ENCODE assay signal across 10 cellular contexts in the genomic region with DNA sequence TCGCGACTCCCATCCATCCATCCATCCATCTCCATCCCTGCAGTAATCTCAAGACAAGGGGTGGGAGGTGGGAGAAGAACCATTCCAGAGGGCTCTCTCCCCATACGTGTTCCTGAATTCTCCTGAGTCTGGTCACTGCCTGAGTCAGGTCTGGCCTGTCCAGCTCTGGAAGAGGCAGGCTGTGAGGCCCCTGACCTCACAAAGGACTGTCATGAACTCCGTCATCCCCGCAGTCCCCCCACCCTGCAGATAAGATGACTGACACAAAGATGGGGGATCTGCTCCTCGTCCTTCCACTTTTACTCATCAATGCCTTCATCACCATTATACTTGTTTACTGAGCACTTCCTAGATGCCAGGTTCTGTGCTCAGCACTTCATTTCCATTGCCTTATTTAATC. TPM values are rescaled to one million over a fixed set of nuclear protein-coding genes. Genes with fewer than 3 reads are reported as not detected.
A peak's percentile ranks its signal among the peaks of the same experiment; 100 is the strongest.
DNase-seq lines count a peak whose midpoint lies in the region; TF ChIP-seq lines count a peak whose summit lies in the region.
"Had no signal": no experiment of that assay in that cellular context is flagged by ENCODE, and none has a peak within 500 bp of the region (broad histone marks: within the 10 kb centered on the region; RNA-seq: fewer than 3 reads in every experiment).

No MANE protein-coding gene starts in this region.

- DNase-seq in coronary artery (ENCODE audit: low spot score), result no peak
- DNase-seq in neural progenitor cell (ENCODE audit: low spot score), result no peak
- DNase-seq in occipital lobe (lab: John Stamatoyannopoulos, UW), result no peak
- DNase-seq in NCI-H146 (lab: John Stamatoyannopoulos, UW), result no peak
- no peak for DNase-seq in dermis blood vessel endothelial cell
- DNase-seq in AML-193 (lab: John Stamatoyannopoulos, UW), result no peak
- DNase-seq: NCI-H1105 treated with DMSO at 0.1 percent for 48 hours had no signal

- H3K27ac Mint-ChIP-seq in IgD-negative memory B cell, result peak overlapping the region in 2 of 3 donors; percentile 83 to 94
- H3K27ac Mint-ChIP-seq in neural progenitor cell, result peak overlapping the region; percentile 85

- H3K9me3 Mint-ChIP-seq in IgD-negative memory B cell (no peaks in the 10 kb centered on the region), neural progenitor cell (no peaks in the 10 kb centered on the region)

- H3K9me3 ChIP-seq in BLaER1 treated with 17β-estradiol and CSF1 and Interleukin-3, amounts not matched to agents 10 nM and 100 nM (replicated peaks in 1 of 11), result no peaks in the 10 kb centered on the region
- no peaks in the 10 kb centered on the region for H3K9me3 ChIP-seq in neural progenitor cell (ENCODE audit: low read depth)
- H3K9me3 ChIP-seq: pancreas had no signal

- peak overlapping the region; percentile 86 to 97 (median 94) for H3K4me3 Mint-ChIP-seq in IgD-negative memory B cell
- H3K4me3 Mint-ChIP-seq in neural progenitor cell, result peak overlapping the region; percentile 90

- peak overlapping the region in 6 of 11 experiments; percentile 98 to 100 (median 100); a peak in 6 of 22 replicates for H3K9ac ChIP-seq in BLaER1 treated with 17β-estradiol and CSF1 and Interleukin-3, amounts not matched to agents 10 nM and 100 nM
- H3K9ac ChIP-seq in neural progenitor cell, result no peak overlapping the region

- H3F3A ChIP-seq in neural progenitor cell (ENCODE audit: low read depth), result peaks cover 66% of the 10 kb centered on the region

- no peaks in the 10 kb centered on the region for H3K27me3 ChIP-seq in BLaER1 treated with 17β-estradiol and CSF1 and Interleukin-3, amounts not matched to agents 10 nM and 100 nM
- peaks cover 15% of the 10 kb centered on the region for H3K27me3 ChIP-seq in neural progenitor cell
- H3K27me3 ChIP-seq: pancreas had no signal

- peaks cover 20 to 28% (median 24%) of the 10 kb centered on the region in 11 experiments; a peak in 21 of 22 replicates for H4K20me1 ChIP-seq in BLaER1 treated with 17β-estradiol and CSF1 and Interleukin-3, amounts not matched to agents 10 nM and 100 nM
- peaks cover 24% of the 10 kb centered on the region for H4K20me1 ChIP-seq in neural progenitor cell (ENCODE audit: low read depth)

- H3K36me3 ChIP-seq in BLaER1 treated with 17β-estradiol and CSF1 and Interleukin-3, amounts not matched to agents 10 nM and 100 nM, result peaks cover 0 to 15% (median 11%) of the 10 kb centered on the region in 11 experiments; a peak in 14 of 22 replicates
- H3K36me3 ChIP-seq in neural progenitor cell, result no peaks in the 10 kb centered on the region
- H3K36me3 ChIP-seq: pancreas had no signal

- no peaks in the 10 kb centered on the region for H3K27me3 Mint-ChIP-seq in IgD-negative memory B cell
- H3K27me3 Mint-ChIP-seq in neural progenitor cell (ENCODE audit: insufficient read depth, low read depth), result peaks cover 9% of the 10 kb centered on the region

- peaks cover 41 to 50% (median 44%) of the 10 kb centered on the region in 3 donors for H3K4me1 Mint-ChIP-seq in IgD-negative memory B cell
- peaks cover 67% of the 10 kb centered on the region for H3K4me1 Mint-ChIP-seq in neural progenitor cell

- no peak overlapping the region for H2AFZ ChIP-seq in neural progenitor cell (replicated peaks)

- no peak for TF ChIP-seq CTCF in coronary artery (IDR thresholded peaks at IDR 0.05)
- no peak for TF ChIP-seq CTCF in neural progenitor cell (IDR thresholded peaks at IDR 0.05)

- peaks cover 27% of the 10 kb centered on the region for H3K79me2 ChIP-seq in neural progenitor cell (ENCODE audit: low read depth)

- H3K4me3 ChIP-seq in BLaER1 treated with 17β-estradiol and CSF1 and Interleukin-3, amounts not matched to agents 10 nM and 100 nM, result no peak overlapping the region
- H3K4me3 ChIP-seq in coronary artery (no peak overlapping the region), neural progenitor cell (peak overlapping the region; percentile 99)

- H3K27ac ChIP-seq in BLaER1 treated with 17β-estradiol and CSF1 and Interleukin-3, amounts not matched to agents 10 nM and 100 nM, result peak overlapping the region in 6 of 11 experiments; percentile 99 to 100 (median 99); a peak in 9 of 22 replicates
- H3K27ac ChIP-seq in coronary artery (peak overlapping the region; percentile 97 to 99), neural progenitor cell (peak overlapping the region; percentile 49)

- H3K4me2 ChIP-seq in BLaER1 treated with 17β-estradiol and CSF1 and Interleukin-3, amounts not matched to agents 10 nM and 100 nM, result peak overlapping the region; percentile 84 to 99 (median 98)
- H3K4me2 ChIP-seq in neural progenitor cell, result peak overlapping the region; percentile 93

- peaks cover 69 to 80% (median 77%) of the 10 kb centered on the region in 10 experiments for H3K4me1 ChIP-seq in BLaER1 treated with 17β-estradiol and CSF1 and Interleukin-3, amounts not matched to agents 10 nM and 100 nM
- H3K4me1 ChIP-seq in neural progenitor cell, result peaks cover 43% of the 10 kb centered on the region

- H3K36me3 Mint-ChIP-seq in IgD-negative memory B cell, result peaks cover under 1% of the 10 kb centered on the region
- H3K36me3 Mint-ChIP-seq in neural progenitor cell, result peaks cover 13% of the 10 kb centered on the region

RNA-seq across cellular contexts. Expression of gene MAP7D1, which starts 1.6 kb away (rescaled TPM):
- polyA plus RNA-seq in IgD-negative memory B cell, result 11.4 TPM
- total RNA-seq in neural progenitor cell (ENCODE audit: low replicate concordance), result 35.0 and 81.1 TPM in 2 replicates
- 49.6 TPM for total RNA-seq in occipital lobe
- total RNA-seq in dermis blood vessel endothelial cell, result 77.9 and 106 TPM in 2 replicates

RNA-seq across cellular contexts. Expression of gene TRAPPC3, which starts 5.0 kb away (rescaled TPM):
- polyA plus RNA-seq in IgD-negative memory B cell, result 101 TPM
- total RNA-seq in neural progenitor cell (ENCODE audit: low replicate concordance) (44.9 and 69.4 TPM in 2 replicates), occipital lobe (40.1 TPM), dermis blood vessel endothelial cell (77.8 and 117 TPM in 2 replicates)

RNA-seq across cellular contexts. Expression of gene COL8A2, which starts 29.3 kb away (rescaled TPM):
- not detected for polyA plus RNA-seq in IgD-negative memory B cell
- total RNA-seq in neural progenitor cell (ENCODE audit: low replicate concordance) (0.06 TPM in 1 of 2 replicates, not detected in the other), occipital lobe (1.1 TPM), dermis blood vessel endothelial cell (3.0 and 3.2 TPM in 2 replicates)

Comparison
In these comparisons a context has a peak if more than half of its experiments do, and no peak if none do; other contexts are left out.
1. H3K27ac ChIP-seq: peak in every context shown above with its lines; median percentile 99 in BLaER1 treated with 17β-estradiol and CSF1 and Interleukin-3, amounts not matched to agents 10 nM and 100 nM; 98 in coronary artery; 49 in neural progenitor cell.